In the genomic region with DNA sequence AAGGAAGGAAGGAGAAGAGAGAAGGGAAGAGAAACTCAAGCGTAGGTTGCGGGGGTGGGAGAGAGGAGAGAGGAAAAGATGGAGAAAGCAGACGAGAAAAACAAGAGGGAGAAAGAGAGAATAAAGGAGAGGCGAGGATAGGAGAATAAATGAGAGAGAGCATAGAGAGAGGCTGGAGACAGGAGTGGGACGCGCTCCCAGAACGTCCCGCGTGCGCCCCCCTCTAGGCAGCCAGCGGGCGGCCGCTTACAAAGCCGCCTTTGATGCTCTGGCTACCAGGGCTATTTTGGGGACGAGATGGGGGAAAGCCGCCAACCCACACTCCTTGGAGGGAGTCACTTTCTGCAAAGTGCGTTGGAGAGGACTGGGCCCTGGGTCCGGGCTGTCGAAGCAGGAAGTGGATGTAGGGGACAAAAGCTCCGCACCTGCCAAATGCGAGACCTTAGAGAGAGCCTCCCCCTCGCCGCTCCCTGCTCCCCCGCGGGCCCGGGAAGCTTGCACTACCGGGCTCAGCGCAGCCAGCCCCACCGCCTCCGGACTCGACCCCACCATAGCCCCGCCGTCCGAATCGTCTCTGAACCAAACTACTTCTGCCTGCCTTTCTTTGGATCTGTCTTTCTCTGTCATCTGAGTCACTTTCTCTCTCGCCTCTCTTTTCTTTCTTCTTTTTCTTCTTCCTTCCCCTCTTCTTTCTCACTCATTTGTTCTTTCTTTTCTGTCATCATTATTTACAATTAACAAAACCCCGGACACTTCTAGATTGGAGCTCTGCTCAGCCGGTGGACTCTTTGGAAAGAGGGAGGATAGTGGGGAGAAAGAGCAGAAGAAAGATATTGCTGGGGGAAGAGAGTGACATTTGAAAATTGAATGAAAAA, we compare ENCODE assay signal across 9 cellular contexts.
DNase-seq lines count a peak whose midpoint lies in the region; ATAC-seq and TF ChIP-seq lines count a peak whose summit lies in the region.
"Had no signal": no experiment of that assay in that cellular context is flagged by ENCODE, and none has a peak within 500 bp of the region (broad histone marks: within the 10 kb centered on the region; RNA-seq: fewer than 3 reads in every experiment).

No MANE protein-coding gene starts in this region.

- H3K4me3 Mint-ChIP-seq in nephron, result peak overlapping the region in 2 of 3 experiments; percentile 54 to 71

- H3K36me3 ChIP-seq in brain microvascular endothelial cell (replicated peaks), result no peaks in the 10 kb centered on the region

- peaks cover 21% of the 10 kb centered on the region for H3K9me3 Mint-ChIP-seq in nephron

- no peak overlapping the region for H3K27ac ChIP-seq in brain microvascular endothelial cell

- no peak overlapping the region for H3K4me3 ChIP-seq in brain microvascular endothelial cell (ENCODE audit: low read depth, low read length)

- peak; percentile 15 for DNase-seq in ELF-1 (ENCODE audit: low read depth, low spot score)
- DNase-seq in anterior cingulate cortex (lab: John Stamatoyannopoulos, UW), result peak in 50 of 58 donors; percentile 8 to 77 (median 49)
- no peak for DNase-seq in NCI-H345 treated with DMSO at 0.1 percent for 48 hours (lab: John Stamatoyannopoulos, UW; ENCODE audit: unreplicated experiment)
- no peak for DNase-seq in NOMO-1 treated with dmso at 0.1 percent for 144 hours (lab: John Stamatoyannopoulos, UW; ENCODE audit: unreplicated experiment)
- no peak for DNase-seq in brain microvascular endothelial cell

- ATAC-seq in HG02759 (IDR thresholded peaks at IDR 0.05; ENCODE audit: unreplicated experiment) (peak; percentile 25), GM19467 (IDR thresholded peaks at IDR 0.05; ENCODE audit: unreplicated experiment) (no peak)
- ATAC-seq: Panc1 had no signal

- in situ Hi-C loops in brain microvascular endothelial cell (cut with HindIII; ENCODE audit: low pct_ligation_motif_present, low sequenced_read_pairs), result loop anchor here (25.0 kb wide), 1 partner anchor 572 kb away; no protein-coding TSS in a partner anchor

- H3K36me3 Mint-ChIP-seq in nephron (ENCODE audit: low read depth), result peaks cover 9% of the 10 kb centered on the region

- H3K27ac Mint-ChIP-seq in nephron, result no peak overlapping the region

- peaks cover 97% of the 10 kb centered on the region for H3K27me3 Mint-ChIP-seq in nephron (ENCODE audit: low read depth)

- peaks cover 34% of the 10 kb centered on the region for H3K27me3 ChIP-seq in brain microvascular endothelial cell (replicated peaks)

- H3K4me1 Mint-ChIP-seq in nephron, result peaks cover 21% of the 10 kb centered on the region

- no peak for TF ChIP-seq CTCF in nephron (IDR thresholded peaks at IDR 0.05; ENCODE audit: unreplicated experiment in 3 of 3)
- no peak for TF ChIP-seq CTCF in brain microvascular endothelial cell (IDR thresholded peaks at IDR 0.05; ENCODE audit: low read depth, low read length, missing control alignments)

Comparison
In these comparisons a context has a peak if more than half of its experiments do, and no peak if none do; other contexts are left out.
1. DNase-seq: peak in ELF-1 (single experiment) and anterior cingulate cortex (50 of 58); none in NCI-H345 treated with DMSO at 0.1 percent for 48 hours (single experiment), NOMO-1 treated with dmso at 0.1 percent for 144 hours (single experiment) and brain microvascular endothelial cell (single experiment).